In genomic region chr20:51914758-51915157, GRCh38 we compare ENCODE assay signal across 16 cellular contexts.
"Had no signal": no experiment of that assay in that cellular context is flagged by ENCODE, and none has a peak within 500 bp of the region (broad histone marks: within the 10 kb centered on the region; RNA-seq: fewer than 3 reads in every experiment).

No MANE protein-coding gene starts in this region.

- H3K9me3 ChIP-seq: ascending aorta, colonic mucosa, mucosa of descending colon, suprapubic skin had no signal

- H3K36me3 ChIP-seq: ascending aorta, colonic mucosa, suprapubic skin had no signal

- H3K9me3 Mint-ChIP-seq: activated CD4-positive, alpha-beta memory T cell treated with anti-CD3 and anti-CD28 coated beads, Interleukin-2, amount 10 ng/mL, durations not matched to agents 7 days and 5 days; activated naive CD8-positive, alpha-beta T cell treated with anti-CD3 and anti-CD28 coated beads, Interleukin-2, amount 10 ng/mL, durations not matched to agents 7 days and 5 days; naive thymus-derived CD8-positive, alpha-beta T cell had no signal

- H3K4me3 Mint-ChIP-seq: activated CD4-positive, alpha-beta memory T cell treated with anti-CD3 and anti-CD28 coated beads, Interleukin-2, amount 10 ng/mL, durations not matched to agents 7 days and 5 days; activated CD4-positive, alpha-beta T cell treated with anti-CD3 and anti-CD28 coated beads for 36 hours; activated naive CD8-positive, alpha-beta T cell treated with anti-CD3 and anti-CD28 coated beads, Interleukin-2, amount 10 ng/mL, durations not matched to agents 7 days and 5 days; naive thymus-derived CD8-positive, alpha-beta T cell had no signal

- ATAC-seq: activated CD4-positive, alpha-beta T cell treated with anti-CD3 and anti-CD28 coated beads for 36 hours; mucosa of descending colon; naive thymus-derived CD8-positive, alpha-beta T cell; sciatic nerve; stimulated activated naive CD8-positive, alpha-beta T cell treated with anti-CD3 and anti-CD28 coated beads, Interleukin-15, Interleukin-2, amounts not matched to agents 100 U/mL and 50 U/mL, for 24 hours had no signal

- H3K27ac Mint-ChIP-seq: activated CD4-positive, alpha-beta memory T cell treated with anti-CD3 and anti-CD28 coated beads, Interleukin-2, amount 10 ng/mL, durations not matched to agents 7 days and 5 days; activated CD4-positive, alpha-beta T cell treated with anti-CD3 and anti-CD28 coated beads for 36 hours; activated naive CD8-positive, alpha-beta T cell treated with anti-CD3 and anti-CD28 coated beads, Interleukin-2, amount 10 ng/mL, durations not matched to agents 7 days and 5 days had no signal

- H3K36me3 Mint-ChIP-seq: activated naive CD8-positive, alpha-beta T cell treated with anti-CD3 and anti-CD28 coated beads, Interleukin-2, amount 10 ng/mL, durations not matched to agents 7 days and 5 days; naive thymus-derived CD8-positive, alpha-beta T cell had no signal

- H3K4me1 Mint-ChIP-seq: activated CD4-positive, alpha-beta memory T cell treated with anti-CD3 and anti-CD28 coated beads, Interleukin-2, amount 10 ng/mL, durations not matched to agents 7 days and 5 days; activated CD4-positive, alpha-beta T cell treated with anti-CD3 and anti-CD28 coated beads for 36 hours; activated naive CD8-positive, alpha-beta T cell treated with anti-CD3 and anti-CD28 coated beads, Interleukin-2, amount 10 ng/mL, durations not matched to agents 7 days and 5 days had no signal

- H3K79me2 ChIP-seq: hepatocyte had no signal

- H3K27me3 ChIP-seq: ascending aorta, colonic mucosa, hepatocyte, suprapubic skin had no signal

- H3K4me3 ChIP-seq: ascending aorta, colonic mucosa, hepatocyte, mucosa of descending colon, suprapubic skin had no signal

- DNase-seq: activated CD4-positive, alpha-beta memory T cell treated with anti-CD3 and anti-CD28 coated beads, Interleukin-2, amount 10 ng/mL, durations not matched to agents 7 days and 5 days; activated CD4-positive, alpha-beta T cell treated with anti-CD3 and anti-CD28 coated beads for 36 hours; activated CD8-positive, alpha-beta memory T cell treated with anti-CD3 and anti-CD28 coated beads, Interleukin-2, amount 50 U/mL, for 4 hours; activated naive CD8-positive, alpha-beta T cell treated with anti-CD3 and anti-CD28 coated beads, Interleukin-2, amount 10 ng/mL, durations not matched to agents 7 days and 5 days; colonic mucosa; effector CD8-positive, alpha-beta T cell; mammary epithelial cell; mucosa of descending colon; naive thymus-derived CD8-positive, alpha-beta T cell; stimulated activated CD4-positive, alpha-beta T cell treated with anti-CD3 and anti-CD28 coated beads, Interleukin-12 subunit alpha, Interleukin-12 subunit beta, amount 100 ng/mL, for 4 hours; stimulated activated naive CD8-positive, alpha-beta T cell treated with anti-CD3 and anti-CD28 coated beads, Interleukin-15, Interleukin-2, amounts not matched to agents 100 U/mL and 50 U/mL, for 24 hours; T-helper 9 cell had no signal

- H3K4me1 ChIP-seq: ascending aorta, colonic mucosa had no signal

- H3K4me2 ChIP-seq: hepatocyte had no signal

- H3K27ac ChIP-seq: ascending aorta, colonic mucosa, hepatocyte, suprapubic skin had no signal
